In the genomic region with DNA sequence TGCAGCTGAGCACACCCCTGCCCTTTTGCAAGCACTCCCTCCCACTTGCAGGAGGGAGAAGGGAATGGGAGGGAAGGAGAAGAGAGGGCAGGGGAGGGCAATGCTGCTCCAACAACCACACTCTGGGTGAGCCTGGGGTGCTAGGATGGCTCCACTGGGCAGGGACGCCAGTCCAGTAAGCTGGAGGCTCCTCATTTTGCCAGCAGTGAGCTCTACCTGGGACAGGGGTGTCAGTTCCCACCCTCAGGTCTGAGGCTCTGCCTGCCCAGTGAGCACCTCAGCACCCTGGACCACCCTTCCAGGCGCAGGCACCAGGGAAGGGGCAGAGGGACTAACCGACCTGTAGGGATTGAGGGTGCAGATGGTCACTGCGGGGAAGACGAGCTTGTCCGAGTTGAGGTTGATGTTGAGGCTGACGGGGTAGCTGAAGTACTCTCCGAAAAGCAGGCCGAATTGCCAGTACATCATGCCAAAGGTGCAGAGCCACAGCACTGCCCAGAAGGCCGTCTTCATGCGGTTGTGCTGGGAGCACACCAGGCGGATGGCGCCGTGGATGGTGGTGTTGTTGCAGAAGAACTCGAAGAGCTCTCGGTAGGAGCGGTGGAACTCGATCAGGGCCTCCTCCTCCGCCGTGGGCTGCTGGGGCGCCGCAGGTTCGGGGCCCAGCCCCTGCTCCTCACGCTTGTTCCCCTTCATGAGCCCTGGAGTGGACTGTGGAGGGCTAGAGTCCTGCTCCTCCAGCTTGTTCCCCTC, we compare ENCODE assay signal across 11 cellular contexts. TPM values are rescaled to one million over a fixed set of nuclear protein-coding genes. Genes with fewer than 3 reads are reported as not detected.
DNase-seq lines count a peak whose midpoint lies in the region; ATAC-seq and TF ChIP-seq lines count a peak whose summit lies in the region.
"Had no signal": no experiment of that assay in that cellular context is flagged by ENCODE, and none has a peak within 500 bp of the region (broad histone marks: within the 10 kb centered on the region; RNA-seq: fewer than 3 reads in every experiment).

No MANE protein-coding gene starts in this region.

- H3K36me3 ChIP-seq in muscle layer of duodenum (ENCODE audit: control insufficient read depth in 1 of 2, insufficient read depth in 2 of 2, low read length in 2 of 2) (no peaks in the 10 kb centered on the region), vagina (no peaks in the 10 kb centered on the region)
- H3K36me3 ChIP-seq: right lobe of liver had no signal

- peak; percentile 58 for DNase-seq in activated effector memory CD4-positive, alpha-beta T cell treated with anti-CD3 and anti-CD28 coated beads, Interleukin-2, amount 50 U/mL, for 16 hours
- no peak for DNase-seq in activated effector memory CD4-positive, alpha-beta T cell treated with Interleukin-2 at 50 U/mL for 16 hours
- no peak for DNase-seq in epithelial cell of esophagus (ENCODE audit: low read depth)
- DNase-seq in vagina (ENCODE audit: extremely low spot score in 2 of 2): no peak
- DNase-seq: activated CD4-positive, CD25-positive, alpha-beta regulatory T cell treated with anti-CD3 and anti-CD28 coated beads, Interleukin-2, amount 50 U/mL, for 72 hours had no signal

- H3K4me3 ChIP-seq in epithelial cell of esophagus (ENCODE audit: low read length): peak overlapping the region; percentile 55
- H3K4me3 ChIP-seq in muscle layer of duodenum (ENCODE audit: low read depth in 1 of 2, low read length in 2 of 2): peak overlapping the region in 1 of 2 donors; percentile 16
- H3K4me3 ChIP-seq in vagina: peak overlapping the region in 1 of 2 donors; percentile 21
- H3K4me3 ChIP-seq: right lobe of liver, SK-N-MC had no signal

- H3K4me1 ChIP-seq in muscle layer of duodenum (ENCODE audit: control insufficient read depth in 1 of 2, insufficient read depth in 2 of 2, low read length in 2 of 2) (peaks cover 15 to 31% of the 10 kb centered on the region in 2 donors), vagina (peaks cover 85% of the 10 kb centered on the region)

- no peak for ATAC-seq in HG02798 (IDR thresholded peaks at IDR 0.05; ENCODE audit: poor library complexity, unreplicated experiment)
- ATAC-seq in GM18867 (IDR thresholded peaks at IDR 0.05; ENCODE audit: unreplicated experiment): no peak
- no peak for ATAC-seq in GM19455 (IDR thresholded peaks at IDR 0.05; ENCODE audit: unreplicated experiment)
- ATAC-seq: right lobe of liver had no signal

- no peak for TF ChIP-seq POLR2A in vagina (IDR thresholded peaks at IDR 0.05)

- H3K27me3 ChIP-seq in muscle layer of duodenum (ENCODE audit: low read depth, low read length) (no peaks in the 10 kb centered on the region), vagina (no peaks in the 10 kb centered on the region)
- H3K27me3 ChIP-seq: right lobe of liver had no signal

- peak overlapping the region; percentile 19 for H3K27ac ChIP-seq in muscle layer of duodenum (ENCODE audit: low read length)
- H3K27ac ChIP-seq in vagina: peak overlapping the region; percentile 92
- H3K27ac ChIP-seq: right lobe of liver, SK-N-MC had no signal

- intact Hi-C loops in vagina (cut with DNase I): no loop called here

- TF ChIP-seq CTCF in epithelial cell of esophagus (IDR thresholded peaks at IDR 0.05; ENCODE audit: insufficient read depth, low read depth, low read length, missing control alignments) (no peak), vagina (IDR thresholded peaks at IDR 0.05) (no peak)

- H3K9me3 ChIP-seq in muscle layer of duodenum (ENCODE audit: control insufficient read depth in 1 of 2, low read length in 2 of 2): no peaks in the 10 kb centered on the region
- H3K9me3 ChIP-seq in vagina: no peaks in the 10 kb centered on the region
- H3K9me3 ChIP-seq: right lobe of liver had no signal

RNA-seq across cellular contexts. Expression of gene SCNN1A, which starts 1.2 kb away (rescaled TPM):
- 55.2 TPM for total RNA-seq in vagina

RNA-seq across cellular contexts. Expression of gene LTBR, which starts 9.8 kb away (rescaled TPM):
- 146 TPM for total RNA-seq in vagina

RNA-seq across cellular contexts. Expression of gene TNFRSF1A, which starts 32.3 kb away (rescaled TPM):
- 271 TPM for total RNA-seq in vagina
